ENCODE assay signal across 8 cellular contexts in the genomic region with DNA sequence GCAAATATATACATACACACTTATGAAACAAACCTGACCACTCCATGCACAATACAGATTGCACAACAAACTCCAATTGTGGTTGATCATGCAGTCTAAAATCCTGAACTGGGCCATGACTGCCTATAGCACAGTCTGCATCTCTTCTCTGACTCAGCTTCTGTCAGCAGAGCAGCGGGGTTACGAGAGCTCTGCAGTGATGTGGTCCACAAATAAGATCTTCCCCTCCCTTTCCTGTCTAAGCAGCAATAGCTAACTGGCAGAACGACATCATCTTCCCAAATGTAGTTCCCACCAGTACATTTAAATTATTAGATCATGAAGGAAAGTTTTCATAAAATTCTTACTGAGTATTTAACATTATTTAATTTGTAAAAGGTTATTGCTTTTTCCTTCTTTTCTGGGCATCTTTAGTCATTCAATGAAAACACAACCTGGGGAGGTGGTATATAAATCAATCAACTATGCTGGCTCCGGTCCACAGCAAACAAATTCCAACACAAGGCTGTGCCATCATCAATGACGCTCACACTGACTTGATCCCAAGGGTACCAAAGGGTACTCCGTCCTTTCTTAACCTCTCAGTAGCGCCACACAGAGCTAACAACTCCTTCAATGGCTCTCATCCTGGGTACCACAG. TPM values are rescaled to one million over a fixed set of nuclear protein-coding genes. Genes with fewer than 3 reads are reported as not detected.
DNase-seq lines count a peak whose midpoint lies in the region; ATAC-seq and TF ChIP-seq lines count a peak whose summit lies in the region.

No MANE protein-coding gene starts in this region.

- peak overlapping the region in 10 of 11 experiments; percentile 25 to 78 (median 57); a peak in 16 of 22 replicates for H3K27ac ChIP-seq in BLaER1 treated with 17β-estradiol and CSF1 and Interleukin-3, amounts not matched to agents 10 nM and 100 nM
- H3K27ac ChIP-seq in liver (ENCODE audit: low read depth in 1 of 2, low read length in 2 of 2) (no peak overlapping the region), H9 (ENCODE audit: insufficient read length, low read depth, low read length) (no peak overlapping the region)

- H3K27me3 Mint-ChIP-seq in progenitor cell of endocrine pancreas (no peaks in the 10 kb centered on the region), H9 (ENCODE audit: low read depth) (no peaks in the 10 kb centered on the region)

- H3K4me1 Mint-ChIP-seq in progenitor cell of endocrine pancreas (ENCODE audit: low read depth) (peaks cover 9% of the 10 kb centered on the region), H9 (peaks cover 4 to 9% of the 10 kb centered on the region in 2 experiments; a peak in 3 of 4 replicates)

- H3K23ac ChIP-seq in H9 (ENCODE audit: insufficient read length, low read depth, low read length): no peak overlapping the region

- no peak overlapping the region for H2BK15ac ChIP-seq in H9 (ENCODE audit: low read depth, low read length)

- no peaks in the 10 kb centered on the region for H3K27me3 ChIP-seq in BLaER1 treated with 17β-estradiol and CSF1 and Interleukin-3, amounts not matched to agents 10 nM and 100 nM
- H3K27me3 ChIP-seq in liver (ENCODE audit: control insufficient read depth in 4 of 4, insufficient read depth in 4 of 4, low read length in 3 of 4) (no peaks in the 10 kb centered on the region), H9 (ENCODE audit: insufficient read depth, low read length) (no peaks in the 10 kb centered on the region; the same call in 1 of the 2 replicates)

- peak overlapping the region; percentile 3 to 82 (median 60); a peak in 21 of 22 replicates for H3K4me2 ChIP-seq in BLaER1 treated with 17β-estradiol and CSF1 and Interleukin-3, amounts not matched to agents 10 nM and 100 nM
- no peak overlapping the region for H3K4me2 ChIP-seq in H9 (ENCODE audit: insufficient read depth, insufficient read length, low read length)

- TF ChIP-seq CTCF in liver (IDR thresholded peaks at IDR 0.05; ENCODE audit: low read depth, low read length, missing input control) (no peak), progenitor cell of endocrine pancreas (IDR thresholded peaks at IDR 0.05; ENCODE audit: unreplicated experiment) (no peak), H9 (conservative IDR thresholded peaks at IDR 0.05) (no peak)

- H3K4me3 ChIP-seq in BLaER1 treated with 17β-estradiol and CSF1 and Interleukin-3, amounts not matched to agents 10 nM and 100 nM: no peak overlapping the region
- H3K4me3 ChIP-seq in liver (ENCODE audit: low read depth in 1 of 3, low read length in 3 of 3): no peak overlapping the region

- H3K9ac ChIP-seq in BLaER1 treated with 17β-estradiol and CSF1 and Interleukin-3, amounts not matched to agents 10 nM and 100 nM: peak overlapping the region in 2 of 11 experiments; percentile 38 to 43; a peak in 5 of 22 replicates
- H3K9ac ChIP-seq in liver (ENCODE audit: low read depth in 1 of 2, low read length in 2 of 2): no peak overlapping the region
- H3K9ac ChIP-seq in H9 (ENCODE audit: extremely low read depth, insufficient read length, low read length): no peak overlapping the region

- ATAC-seq in GM19395 (IDR thresholded peaks at IDR 0.05; ENCODE audit: unreplicated experiment) (peak; percentile 61), GM21717 (IDR thresholded peaks at IDR 0.05; ENCODE audit: unreplicated experiment) (no peak)

- no peak overlapping the region for H3K14ac ChIP-seq in H9 (ENCODE audit: insufficient read depth, low read length)

- H3K56ac ChIP-seq in H9 (ENCODE audit: insufficient read length, low read depth, low read length): no peak overlapping the region

- H4K20me1 ChIP-seq in BLaER1 treated with 17β-estradiol and CSF1 and Interleukin-3, amounts not matched to agents 10 nM and 100 nM: peaks cover 0 to 96% (median 35%) of the 10 kb centered on the region in 11 experiments; a peak in 11 of 22 replicates
- no peaks in the 10 kb centered on the region for H4K20me1 ChIP-seq in H9 (ENCODE audit: control insufficient read depth, insufficient read depth, insufficient read length)

- H3K36me3 Mint-ChIP-seq in progenitor cell of endocrine pancreas (ENCODE audit: insufficient read depth) (peaks cover 3% of the 10 kb centered on the region), H9 (ENCODE audit: insufficient read depth in 1 of 3, low read depth in 3 of 3) (no peaks in the 10 kb centered on the region)

- H4K5ac ChIP-seq in H9 (ENCODE audit: insufficient read length, low read depth, low read length): no peak overlapping the region

- H3K27ac Mint-ChIP-seq in progenitor cell of endocrine pancreas: no peak overlapping the region
- no peak overlapping the region for H3K27ac Mint-ChIP-seq in H9

- H3K9me3 Mint-ChIP-seq in progenitor cell of endocrine pancreas (ENCODE audit: low read depth): no peaks in the 10 kb centered on the region
- H3K9me3 Mint-ChIP-seq in H9: no peaks in the 10 kb centered on the region

- H2BK12ac ChIP-seq in H9 (ENCODE audit: insufficient read length, low read depth, low read length): no peak overlapping the region

- H2AK5ac ChIP-seq in H9 (ENCODE audit: insufficient read length, low read length): no peak overlapping the region

- no peak overlapping the region for H3T11ph ChIP-seq in H9 (ENCODE audit: low read length)

- H3K4me1 ChIP-seq in BLaER1 treated with 17β-estradiol and CSF1 and Interleukin-3, amounts not matched to agents 10 nM and 100 nM: peaks cover 14 to 73% (median 35%) of the 10 kb centered on the region in 10 experiments
- peaks cover 3 to 18% (median 12%) of the 10 kb centered on the region in 4 donors for H3K4me1 ChIP-seq in liver (ENCODE audit: control insufficient read depth in 4 of 4, insufficient read depth in 4 of 4, low read length in 3 of 4)
- no peaks in the 10 kb centered on the region; the same call in 1 of the 2 replicates for H3K4me1 ChIP-seq in H9 (ENCODE audit: insufficient read depth, low read length)

- H2AFZ ChIP-seq in H9 (ENCODE audit: low read length): no peak overlapping the region

- H4K91ac ChIP-seq in H9 (ENCODE audit: insufficient read length, low read depth, low read length): no peak overlapping the region

- peaks cover 0 to 10% (median 0%) of the 10 kb centered on the region in 11 experiments; a peak in 1 of 22 replicates for H3K9me3 ChIP-seq in BLaER1 treated with 17β-estradiol and CSF1 and Interleukin-3, amounts not matched to agents 10 nM and 100 nM (replicated peaks in 1 of 11)
- H3K9me3 ChIP-seq in liver (ENCODE audit: control insufficient read depth in 4 of 4, low read length in 3 of 4): no peaks in the 10 kb centered on the region
- H3K9me3 ChIP-seq in H9 (ENCODE audit: control insufficient read depth, low read depth, low read length): no peaks in the 10 kb centered on the region

- H3K4ac ChIP-seq in H9 (ENCODE audit: low read depth, low read length): no peak overlapping the region

- H3K18ac ChIP-seq in H9 (ENCODE audit: insufficient read length, low read depth, low read length): no peak overlapping the region

- H4K8ac ChIP-seq in H9 (replicated peaks; ENCODE audit: insufficient read length, low read depth, low read length): no peak overlapping the region

- no peak overlapping the region for H2BK120ac ChIP-seq in H9 (ENCODE audit: low read depth, low read length, poor library complexity, severe bottlenecking)

- no peak for TF ChIP-seq RAD21 in liver (IDR thresholded peaks at IDR 0.05)

- H2BK20ac ChIP-seq in H9 (ENCODE audit: low read depth, low read length, poor library complexity, severe bottlenecking): no peak overlapping the region

- no peaks in the 10 kb centered on the region for H3K23me2 ChIP-seq in H9 (ENCODE audit: insufficient read length, low read depth, low read length, poor library complexity, severe bottlenecking)

- 40% methylated on average over 7 of the region's 7 CpGs for WGBS in liver
- WGBS in H9 (ENCODE audit: extremely low coverage, insufficient read length, low lambda C conversion rate): no CpG with 5 or more reads among the region's 7 CpGs

- peaks cover 0 to 10% (median 0%) of the 10 kb centered on the region in 11 experiments; a peak in 2 of 22 replicates for H3K36me3 ChIP-seq in BLaER1 treated with 17β-estradiol and CSF1 and Interleukin-3, amounts not matched to agents 10 nM and 100 nM
- H3K36me3 ChIP-seq in liver (ENCODE audit: control insufficient read depth in 4 of 4, insufficient read depth in 3 of 4, low read depth in 1 of 4, low read length in 3 of 4): no peaks in the 10 kb centered on the region

- no peak overlapping the region for H2BK5ac ChIP-seq in H9 (ENCODE audit: insufficient read length, low read length)

- H3K79me2 ChIP-seq in H9 (ENCODE audit: insufficient read depth, low read length): peaks cover 7% of the 10 kb centered on the region; the same call in 1 of the 2 replicates

- DNase-seq in NCI-H2227 (lab: John Stamatoyannopoulos, UW; ENCODE audit: unreplicated experiment): peak; percentile 34
- peak; percentile 65 for DNase-seq in amniotic stem cell (lab: John Stamatoyannopoulos, UW)
- no peak for DNase-seq in progenitor cell of endocrine pancreas (ENCODE audit: low spot score, unreplicated experiment)
- DNase-seq in H9: no peak

- H3K79me1 ChIP-seq in H9 (ENCODE audit: insufficient read depth, low read depth, low read length, poor library complexity, severe bottlenecking): peaks cover 3% of the 10 kb centered on the region

- H3K4me3 Mint-ChIP-seq in progenitor cell of endocrine pancreas (ENCODE audit: low read depth) (no peak overlapping the region), H9 (no peak overlapping the region)

TF ChIP-seq in liver, 16 proteins besides CTCF, POLR2A, EP300 and RAD21:
- TF ChIP-seq YY1 (IDR thresholded peaks at IDR 0.05): no peak
- no peak for TF ChIP-seq NR2F2 (IDR thresholded peaks at IDR 0.05)
- TF ChIP-seq FOXA1 (IDR thresholded peaks at IDR 0.05): no peak
- peak; percentile 24 to 42 for TF ChIP-seq RXRA (IDR thresholded peaks at IDR 0.05)
- TF ChIP-seq HNF4A (conservative IDR thresholded peaks at IDR 0.05): peak; percentile 10 to 20
TF ChIP-seq in liver: peak in this region for 2.

RNA-seq across cellular contexts. Expression of gene ARHGAP21, which starts 17.1 kb away (rescaled TPM):
- 10 to 100 TPM; 18.6 to 30.6 TPM for total RNA-seq in liver
- polyA plus RNA-seq in liver: 10 to 100 TPM in 1 of 2 donors, 1 to 10 TPM in 1; 7.8 to 12.7 TPM
- 88.0 and 98.2 TPM in 2 replicates for total RNA-seq in progenitor cell of endocrine pancreas
- 49.5 and 59.4 TPM in 2 replicates for total RNA-seq in H9 (2021)

Comparison
In these comparisons a context has a peak if more than half of its experiments do, and no peak if none do; other contexts are left out.
1. H3K27ac ChIP-seq: peak in BLaER1 treated with 17β-estradiol and CSF1 and Interleukin-3, amounts not matched to agents 10 nM and 100 nM (10 of 11); none in liver (0 of 2) and H9 (single experiment).
2. DNase-seq: peak in NCI-H2227 (single experiment) and amniotic stem cell (single experiment); none in progenitor cell of endocrine pancreas (single experiment) and H9 (single experiment).